Comparison of ENCODE assay signal across 1 cellular context in the genomic region with DNA sequence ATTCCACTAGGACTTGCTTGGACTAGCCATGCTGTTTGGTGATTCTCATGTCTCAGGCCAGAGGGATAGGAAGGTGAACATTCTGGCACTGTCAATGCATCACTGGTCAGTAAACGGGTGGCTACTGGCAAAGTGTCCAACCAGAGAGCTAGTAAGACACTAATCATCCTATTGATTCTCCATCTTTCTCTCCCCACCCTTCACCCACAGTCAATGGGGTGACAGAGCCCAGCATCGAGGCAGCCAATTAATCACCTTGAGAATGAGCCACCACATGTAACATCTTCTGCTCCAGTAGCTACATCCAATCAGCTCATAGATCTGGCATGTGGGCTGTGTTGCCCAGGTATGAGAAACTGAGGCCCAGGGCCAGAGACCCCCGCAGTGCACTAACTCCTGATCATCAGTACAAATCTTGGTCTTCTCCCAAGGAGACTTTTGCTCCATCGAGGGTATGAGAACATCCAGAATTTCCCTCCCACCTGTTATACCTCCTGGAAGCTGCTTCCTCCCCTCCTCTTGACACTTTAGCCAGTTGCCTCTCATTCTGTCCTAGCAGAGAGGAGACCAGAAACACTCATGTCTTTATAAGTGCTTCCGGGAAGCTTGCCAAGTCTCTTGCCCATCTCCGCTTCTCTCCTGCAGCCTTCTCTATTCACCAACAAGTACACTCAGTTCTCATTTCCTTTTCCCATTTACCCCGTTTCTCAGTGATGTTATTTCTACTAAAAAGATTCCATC.
TF ChIP-seq lines count a peak whose summit lies in the region.

No MANE protein-coding gene starts in this region.

TF ChIP-seq in HepG2, 621 proteins besides CTCF, POLR2A, EP300 and RAD21:
- TF ChIP-seq ZNF703 (CRISPR knock-in tag; IDR thresholded peaks at IDR 0.05; ENCODE audit: borderline replicate concordance) (no peak), ZKSCAN5 (CRISPR knock-in tag; IDR thresholded peaks at IDR 0.05) (no peak), SNAPC2 (CRISPR knock-in tag; IDR thresholded peaks at IDR 0.05) (no peak), TOPORS (CRISPR knock-in tag; IDR thresholded peaks at IDR 0.05) (no peak), ZFP36 (IDR thresholded peaks at IDR 0.05; ENCODE audit: borderline replicate concordance, low read depth, low read length, partially characterized antibody) (no peak), HOXA3 (CRISPR knock-in tag; IDR thresholded peaks at IDR 0.05) (no peak), ZBTB8A (CRISPR knock-in tag; IDR thresholded peaks at IDR 0.05; ENCODE audit: borderline replicate concordance, low read depth) (no peak), NBN (conservative IDR thresholded peaks at IDR 0.05) (no peak), HOXA7 (CRISPR knock-in tag; IDR thresholded peaks at IDR 0.05) (no peak), ATF7 (IDR thresholded peaks at IDR 0.05) (no peak), ATF7 (CRISPR knock-in tag; IDR thresholded peaks at IDR 0.05) (no peak), MLLT10 (CRISPR knock-in tag; IDR thresholded peaks at IDR 0.05) (no peak), ZFY (CRISPR knock-in tag; IDR thresholded peaks at IDR 0.05) (no peak), ZNF589 (CRISPR knock-in tag; conservative IDR thresholded peaks at IDR 0.05) (no peak)
- TF ChIP-seq, protein P1, sequence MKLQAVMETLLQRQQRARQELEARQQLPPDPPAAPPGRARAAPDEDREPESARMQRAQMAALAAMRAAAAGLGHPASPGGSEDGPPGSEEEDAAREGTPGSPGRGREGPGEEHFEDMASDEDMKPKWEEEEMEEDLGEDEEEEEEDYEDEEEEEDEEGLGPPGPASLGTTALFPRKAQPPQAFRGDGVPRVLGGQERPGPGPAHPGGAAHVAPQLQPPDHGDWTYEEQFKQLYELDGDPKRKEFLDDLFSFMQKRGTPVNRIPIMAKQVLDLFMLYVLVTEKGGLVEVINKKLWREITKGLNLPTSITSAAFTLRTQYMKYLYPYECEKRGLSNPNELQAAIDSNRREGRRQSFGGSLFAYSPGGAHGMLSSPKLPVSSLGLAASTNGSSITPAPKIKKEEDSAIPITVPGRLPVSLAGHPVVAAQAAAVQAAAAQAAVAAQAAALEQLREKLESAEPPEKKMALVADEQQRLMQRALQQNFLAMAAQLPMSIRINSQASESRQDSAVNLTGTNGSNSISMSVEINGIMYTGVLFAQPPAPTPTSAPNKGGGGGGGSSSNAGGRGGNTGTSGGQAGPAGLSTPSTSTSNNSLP (IDR thresholded peaks at IDR 0.05; ENCODE audit: low read depth, low read length), result no peak
